In the genomic region with DNA sequence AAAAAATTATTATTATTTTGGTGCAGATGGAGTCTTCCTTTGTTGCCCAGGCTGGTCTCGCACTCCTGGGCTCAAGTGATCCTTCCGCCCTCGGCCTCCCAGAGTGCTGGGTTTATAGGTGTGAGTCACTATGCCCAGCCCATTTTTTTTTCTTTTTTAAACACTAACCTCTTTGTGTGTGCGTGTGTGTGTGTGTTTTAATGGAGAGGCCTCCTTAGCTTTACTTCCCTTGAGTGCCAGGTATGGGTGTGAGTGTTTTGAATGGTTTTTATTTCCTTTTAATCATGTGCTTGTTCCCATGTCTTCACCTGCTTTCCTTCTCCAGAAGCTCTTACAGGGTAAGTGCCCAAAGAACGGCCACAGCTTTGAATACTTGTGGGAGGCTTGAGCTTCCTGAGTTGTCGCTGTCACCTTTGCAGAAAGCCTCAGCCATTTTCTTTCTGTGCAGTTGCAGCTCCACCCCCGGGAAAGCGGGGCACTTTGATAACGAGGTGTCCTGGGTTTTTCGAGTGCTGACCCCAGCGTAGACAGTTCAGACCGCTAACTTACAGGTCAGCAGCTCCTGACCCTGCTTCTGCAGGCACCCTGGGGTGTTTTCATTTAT, we compare ENCODE assay signal across 1 cellular context.
TF ChIP-seq lines count a peak whose summit lies in the region.

No MANE protein-coding gene starts in this region.

TF ChIP-seq in HepG2, 621 proteins besides CTCF, POLR2A, EP300 and RAD21 (continued from another document):
- no peak for TF ChIP-seq ZNF891 (CRISPR knock-in tag; IDR thresholded peaks at IDR 0.05)
- TF ChIP-seq KMT2A (CRISPR knock-in tag; IDR thresholded peaks at IDR 0.05) = no peak
- TF ChIP-seq KDM5A (IDR thresholded peaks at IDR 0.05; ENCODE audit: borderline replicate concordance, low read length) = no peak
- peak; percentile 87 for TF ChIP-seq ZBTB38 (CRISPR knock-in tag; IDR thresholded peaks at IDR 0.05)
- no peak for TF ChIP-seq TRAFD1 (CRISPR knock-in tag; IDR thresholded peaks at IDR 0.05; ENCODE audit: borderline replicate concordance)
- TF ChIP-seq ZC3H4 (CRISPR knock-in tag; IDR thresholded peaks at IDR 0.05; ENCODE audit: borderline replicate concordance) = no peak
- no peak for TF ChIP-seq DZIP1 (CRISPR knock-in tag; IDR thresholded peaks at IDR 0.05)
- TF ChIP-seq RBM22 (optimal IDR thresholded peaks at IDR 0.05; ENCODE audit: low read length) = no peak
- no peak for TF ChIP-seq ZSCAN25 (CRISPR knock-in tag; IDR thresholded peaks at IDR 0.05)
